ENCODE assay signal across 21 cellular contexts in genomic region chr22:44245438-44245837, GRCh38.
DNase-seq lines count a peak whose midpoint lies in the region; ATAC-seq and TF ChIP-seq lines count a peak whose summit lies in the region.
"Had no signal": no experiment of that assay in that cellular context is flagged by ENCODE, and none has a peak within 500 bp of the region (broad histone marks: within the 10 kb centered on the region; RNA-seq: fewer than 3 reads in every experiment).

No MANE protein-coding gene starts in this region.

- no peak overlapping the region for H3K9ac ChIP-seq in endodermal cell (ENCODE audit: extremely low read depth, low read length, poor library complexity, severe bottlenecking)

- H3K27me3 ChIP-seq in endodermal cell (ENCODE audit: control insufficient read depth, insufficient read depth, low read length, poor library complexity, severe bottlenecking) (no peaks in the 10 kb centered on the region), right atrium auricular region (no peaks in the 10 kb centered on the region)
- H3K27me3 ChIP-seq: SJCRH30 had no signal

- TF ChIP-seq CTCF in endodermal cell (conservative IDR thresholded peaks at IDR 0.05) (no peak), right atrium auricular region (IDR thresholded peaks at IDR 0.05) (no peak), osteocyte (IDR thresholded peaks at IDR 0.05) (no peak), GM13977 (IDR thresholded peaks at IDR 0.05; ENCODE audit: extremely low read depth, insufficient read depth, missing control alignments) (no peak)

- H3K4me1 Mint-ChIP-seq in endodermal cell (no peaks in the 10 kb centered on the region), osteocyte (ENCODE audit: unreplicated experiment) (no peaks in the 10 kb centered on the region)

- DNase-seq in activated CD8-positive, alpha-beta memory T cell treated with anti-CD3 and anti-CD28 coated beads, Interleukin-2, amount 50 U/mL, for 48 hours, result peak; percentile 12
- DNase-seq in endodermal cell, result peak; percentile 26
- DNase-seq in right atrium auricular region (ENCODE audit: low spot score), result peak; percentile 38
- peak; percentile 80 for DNase-seq in osteocyte (ENCODE audit: extremely low spot score, unreplicated experiment)
- DNase-seq in sciatic nerve (ENCODE audit: low spot score), result no peak
- DNase-seq in foreskin melanocyte, result no peak
- no peak for DNase-seq in GM13977 (ENCODE audit: low spot score)
- DNase-seq: AML-193, DND-41, HFFc6, IMR-90, NCI-H1417 treated with DMSO at 0.1 percent for 48 hours, NCI-H187 treated with DMSO at 0.1 percent for 48 hours, NCI-H226, NCI-H524, NCI-H82, PC-9, SJCRH30 had no signal

- WGBS in endodermal cell (ENCODE audit: insufficient coverage in 1 of 2, insufficient read length in 1 of 2), 2 experiments, result 89 to 94% methylated on average over 5 to 7 of the region's 7 CpGs

- in situ Hi-C loops in GM13977 (cut with MboI; ENCODE audit: low pct_unique_long_range_greater_than_20kb, low sequenced_read_pairs, unreplicated experiment), result no loop called here

- H3K36me3 ChIP-seq in endodermal cell (ENCODE audit: control insufficient read depth, insufficient read depth, low read length), result no peaks in the 10 kb centered on the region
- no peaks in the 10 kb centered on the region for H3K36me3 ChIP-seq in right atrium auricular region
- H3K36me3 ChIP-seq: SJCRH30 had no signal

- H3K27me3 Mint-ChIP-seq in endodermal cell (ENCODE audit: insufficient read depth) (no peaks in the 10 kb centered on the region), osteocyte (ENCODE audit: unreplicated experiment) (peaks cover 19% of the 10 kb centered on the region)

- H3K36me3 Mint-ChIP-seq in endodermal cell (ENCODE audit: low read depth) (no peaks in the 10 kb centered on the region), osteocyte (ENCODE audit: unreplicated experiment) (peaks cover 6% of the 10 kb centered on the region)

- H3K27ac Mint-ChIP-seq in endodermal cell (no peak overlapping the region), osteocyte (ENCODE audit: unreplicated experiment) (no peak overlapping the region)
- H3K27ac Mint-ChIP-seq: HFFc6 had no signal

- H3K4me1 ChIP-seq in endodermal cell (ENCODE audit: control insufficient read depth, insufficient read depth, low read length), result no peaks in the 10 kb centered on the region
- no peaks in the 10 kb centered on the region for H3K4me1 ChIP-seq in right atrium auricular region
- H3K4me1 ChIP-seq: SJCRH30 had no signal

- H3K4me3 Mint-ChIP-seq in endodermal cell, result no peak overlapping the region
- H3K4me3 Mint-ChIP-seq in osteocyte (ENCODE audit: unreplicated experiment), result no peak overlapping the region
- H3K4me3 Mint-ChIP-seq: HFFc6 had no signal

- no peak for ATAC-seq in sciatic nerve

- no peak overlapping the region for H3K27ac ChIP-seq in endodermal cell (ENCODE audit: low read depth, low read length)
- H3K27ac ChIP-seq in right atrium auricular region, result no peak overlapping the region
- H3K27ac ChIP-seq: C4-2B, HL-60, PC-9, RWPE1, SJCRH30 had no signal

- H3K9me3 ChIP-seq in endodermal cell (ENCODE audit: control insufficient read depth, low read length), result peaks cover 10% of the 10 kb centered on the region
- peaks cover 0 to 14% of the 10 kb centered on the region in 2 donors for H3K9me3 ChIP-seq in right atrium auricular region
- H3K9me3 ChIP-seq: SJCRH30 had no signal

- intact Hi-C loops in sciatic nerve (cut with DNase I), result no loop called here

- peaks cover 15% of the 10 kb centered on the region for H3K9me3 Mint-ChIP-seq in endodermal cell
- peaks cover 9% of the 10 kb centered on the region for H3K9me3 Mint-ChIP-seq in osteocyte (ENCODE audit: unreplicated experiment)

- H3K4me3 ChIP-seq in endodermal cell (ENCODE audit: low read length) (no peak overlapping the region), right atrium auricular region (no peak overlapping the region)
- H3K4me3 ChIP-seq: PC-9, SJCRH30 had no signal

Comparison
In these comparisons a context has a peak if more than half of its experiments do, and no peak if none do; other contexts are left out.
1. DNase-seq: peak in activated CD8-positive, alpha-beta memory T cell treated with anti-CD3 and anti-CD28 coated beads, Interleukin-2, amount 50 U/mL, for 48 hours (single experiment), endodermal cell (single experiment), right atrium auricular region (single experiment) and osteocyte (single experiment); none in sciatic nerve (single experiment), foreskin melanocyte (single experiment) and GM13977 (single experiment).